In genomic region chr3:111903067-111903511, GRCh38 we compare ENCODE assay signal across 1 cellular context.
TF ChIP-seq lines count a peak whose summit lies in the region.

No MANE protein-coding gene starts in this region.

TF ChIP-seq in endothelial cell of umbilical vein, 7 proteins besides CTCF, POLR2A, EP300 and RAD21 (continued from another document):
- TF ChIP-seq, protein P1, sequence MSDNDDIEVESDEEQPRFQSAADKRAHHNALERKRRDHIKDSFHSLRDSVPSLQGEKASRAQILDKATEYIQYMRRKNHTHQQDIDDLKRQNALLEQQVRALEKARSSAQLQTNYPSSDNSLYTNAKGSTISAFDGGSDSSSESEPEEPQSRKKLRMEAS (IDR thresholded peaks at IDR 0.05; ENCODE audit: insufficient read depth, insufficient read length): no peak
- TF ChIP-seq GATA2 (IDR thresholded peaks at IDR 0.05; ENCODE audit: insufficient read depth, insufficient read length, low read depth, low read length) (peak; percentile 65), EZH2 (IDR thresholded peaks at IDR 0.05; ENCODE audit: borderline replicate concordance, low read depth, low read length, severe bottlenecking) (no peak), POLR2AphosphoS5 (IDR thresholded peaks at IDR 0.05; ENCODE audit: insufficient read depth, low read depth, low read length) (peak; percentile 28), JUN (IDR thresholded peaks at IDR 0.05; ENCODE audit: borderline replicate concordance, insufficient read depth, insufficient read length, low read depth) (peak; percentile 79)
